ENCODE assay signal across 16 cellular contexts in genomic region chr10:132326925-132327324, GRCh38. TPM values are rescaled to one million over a fixed set of nuclear protein-coding genes. Genes with fewer than 3 reads are reported as not detected.
DNase-seq lines count a peak whose midpoint lies in the region; ATAC-seq and TF ChIP-seq lines count a peak whose summit lies in the region.
"Had no signal": no experiment of that assay in that cellular context is flagged by ENCODE, and none has a peak within 500 bp of the region (broad histone marks: within the 10 kb centered on the region; RNA-seq: fewer than 3 reads in every experiment).

No MANE protein-coding gene starts in this region.

- H3K36me3 ChIP-seq in GM23248 (ENCODE audit: low read depth) = peaks cover 2% of the 10 kb centered on the region; the same call in 1 of the 2 replicates
- no peaks in the 10 kb centered on the region for H3K36me3 ChIP-seq in CD8-positive, alpha-beta memory T cell (ENCODE audit: insufficient read depth, low read length)
- no peaks in the 10 kb centered on the region for H3K36me3 ChIP-seq in right lobe of liver
- H3K36me3 ChIP-seq: uterus had no signal

- peaks cover 65% of the 10 kb centered on the region for H3K4me1 Mint-ChIP-seq in CD14-positive monocyte
- peaks cover 58% of the 10 kb centered on the region for H3K4me1 Mint-ChIP-seq in activated naive CD4-positive, alpha-beta T cell treated with anti-CD3 and anti-CD28 coated beads, Interleukin-2, amount 50 U/mL, for 24 hours
- peaks cover 39 to 59% (median 58%) of the 10 kb centered on the region in 3 donors for H3K4me1 Mint-ChIP-seq in CD8-positive, alpha-beta memory T cell

- no peak overlapping the region for H3K4me3 Mint-ChIP-seq in CD14-positive monocyte
- H3K4me3 Mint-ChIP-seq in activated naive CD4-positive, alpha-beta T cell treated with anti-CD3 and anti-CD28 coated beads, Interleukin-2, amount 50 U/mL, for 24 hours = peak overlapping the region; percentile 72
- H3K4me3 Mint-ChIP-seq in CD8-positive, alpha-beta memory T cell = peak overlapping the region in 1 of 7 donors; percentile 34

- peaks cover 38% of the 10 kb centered on the region for H3F3A ChIP-seq in GM23248 (ENCODE audit: insufficient read depth)

- 36 to 47% methylated on average over 4 of the region's 4 CpGs for WGBS in GM23248 (ENCODE audit: low coverage in 1 of 2, low lambda C conversion rate in 2 of 2, missing lambda C conversion rate in 2 of 2), 2 experiments
- WGBS in right lobe of liver (ENCODE audit: insufficient coverage, low coverage, low lambda C conversion rate, missing lambda C conversion rate) = 72% methylated on average over 4 of the region's 4 CpGs

- TF ChIP-seq CTCF in CD14-positive monocyte (IDR thresholded peaks at IDR 0.05) (no peak), right lobe of liver (IDR thresholded peaks at IDR 0.05) (no peak)

- no peak for DNase-seq in CD14-positive monocyte (ENCODE audit: low spot score)
- peak; percentile 34 for DNase-seq in GM23248
- peak; percentile 39 for DNase-seq in stimulated activated CD4-positive, alpha-beta T cell treated with anti-CD3 and anti-CD28 coated beads, Interleukin-12 subunit alpha, Interleukin-12 subunit beta, amount 100 ng/mL, for 4 hours
- no peak for DNase-seq in NCI-H187 treated with DMSO at 0.1 percent for 48 hours (lab: John Stamatoyannopoulos, UW)
- no peak for DNase-seq in HuH-7.5 (ENCODE audit: low spot score)
- DNase-seq in CD8-positive, alpha-beta memory T cell = no peak
- no peak for DNase-seq in right lobe of liver
- DNase-seq: amygdala, IMR-90, left cardiac atrium, NCI-H1048, NCI-H345, OCI-M1, uterus had no signal

- no peak overlapping the region for H2AFZ ChIP-seq in GM23248

- H3K27ac Mint-ChIP-seq in CD14-positive monocyte = peak overlapping the region in 4 of 7 donors; percentile 21 to 66 (median 48)
- peak overlapping the region; percentile 81 for H3K27ac Mint-ChIP-seq in activated naive CD4-positive, alpha-beta T cell treated with anti-CD3 and anti-CD28 coated beads, Interleukin-2, amount 50 U/mL, for 24 hours
- peak overlapping the region in 3 of 8 donors; percentile 69 to 84 (median 77) for H3K27ac Mint-ChIP-seq in CD8-positive, alpha-beta memory T cell

- peaks cover 85% of the 10 kb centered on the region for H3K79me2 ChIP-seq in GM23248 (ENCODE audit: insufficient read depth)

- H3K27ac ChIP-seq in GM23248 (peak overlapping the region; percentile 32), right lobe of liver (no peak overlapping the region)
- H3K27ac ChIP-seq in CD8-positive, alpha-beta memory T cell (ENCODE audit: low read depth, low read length) = no peak overlapping the region
- H3K27ac ChIP-seq: C4-2B, uterus had no signal

- TF ChIP-seq POLR2A in right lobe of liver (IDR thresholded peaks at IDR 0.05) = no peak

- POLR2A ChIA-PET in CD8-positive, alpha-beta memory T cell (lab: Charles Lee) = no interaction called here

- in situ Hi-C loops in GM23248 (cut with MboI) = no loop called here

- H3K4me2 ChIP-seq in GM23248 (ENCODE audit: unreplicated experiment) = no peak overlapping the region

- no peaks in the 10 kb centered on the region for H3K9me3 Mint-ChIP-seq in CD14-positive monocyte
- H3K9me3 Mint-ChIP-seq in activated naive CD4-positive, alpha-beta T cell treated with anti-CD3 and anti-CD28 coated beads, Interleukin-2, amount 50 U/mL, for 24 hours = no peaks in the 10 kb centered on the region
- peaks cover 0 to 2% (median 0%) of the 10 kb centered on the region in 5 donors for H3K9me3 Mint-ChIP-seq in CD8-positive, alpha-beta memory T cell

- CTCF ChIA-PET in CD8-positive, alpha-beta memory T cell (lab: Charles Lee) = no interaction called here

- intact Hi-C loops in CD14-positive monocyte (cut with micrococcal nuclease) = no loop called here
- intact Hi-C loops in right lobe of liver (cut with DNase I) = no loop called here

- H3K27me3 Mint-ChIP-seq in CD14-positive monocyte (ENCODE audit: low read depth in 3 of 3) = peaks cover 0 to 2% (median 0%) of the 10 kb centered on the region in 3 donors
- H3K27me3 Mint-ChIP-seq in activated naive CD4-positive, alpha-beta T cell treated with anti-CD3 and anti-CD28 coated beads, Interleukin-2, amount 50 U/mL, for 24 hours = no peaks in the 10 kb centered on the region
- peaks cover 0 to 10% of the 10 kb centered on the region in 2 donors for H3K27me3 Mint-ChIP-seq in CD8-positive, alpha-beta memory T cell

- H3K27me3 ChIP-seq in GM23248 (replicated peaks; ENCODE audit: insufficient read depth) = no peaks in the 10 kb centered on the region
- H3K27me3 ChIP-seq in CD8-positive, alpha-beta memory T cell (ENCODE audit: insufficient read depth, low read length, poor library complexity, severe bottlenecking) = no peaks in the 10 kb centered on the region
- no peaks in the 10 kb centered on the region for H3K27me3 ChIP-seq in right lobe of liver
- H3K27me3 ChIP-seq: uterus had no signal

- H3K4me3 ChIP-seq in GM23248 = no peak overlapping the region
- no peak overlapping the region for H3K4me3 ChIP-seq in CD8-positive, alpha-beta memory T cell (ENCODE audit: low read length)
- H3K4me3 ChIP-seq in right lobe of liver = no peak overlapping the region
- H3K4me3 ChIP-seq: uterus had no signal

- peaks cover 44 to 54% of the 10 kb centered on the region in 2 donors for H3K36me3 Mint-ChIP-seq in CD14-positive monocyte
- H3K36me3 Mint-ChIP-seq in activated naive CD4-positive, alpha-beta T cell treated with anti-CD3 and anti-CD28 coated beads, Interleukin-2, amount 50 U/mL, for 24 hours = peaks cover 11% of the 10 kb centered on the region
- peaks cover 6 to 29% (median 7%) of the 10 kb centered on the region in 3 donors for H3K36me3 Mint-ChIP-seq in CD8-positive, alpha-beta memory T cell

- H3K9me2 ChIP-seq in GM23248 (ENCODE audit: insufficient read depth) = no peaks in the 10 kb centered on the region

- no peaks in the 10 kb centered on the region for H4K20me1 ChIP-seq in GM23248 (ENCODE audit: insufficient read depth)

- H3K9me3 ChIP-seq in GM23248 (ENCODE audit: low read depth) (no peaks in the 10 kb centered on the region), right lobe of liver (no peaks in the 10 kb centered on the region)
- H3K9me3 ChIP-seq in CD8-positive, alpha-beta memory T cell (ENCODE audit: low read length) = no peaks in the 10 kb centered on the region
- H3K9me3 ChIP-seq: uterus had no signal

- no peak overlapping the region for H3K9ac ChIP-seq in GM23248

- no peak for ATAC-seq in right lobe of liver
- ATAC-seq: left cardiac atrium had no signal

- H3K4me1 ChIP-seq in GM23248 (ENCODE audit: insufficient read depth) (peaks cover 34% of the 10 kb centered on the region), right lobe of liver (peaks cover 0 to 16% (median 0%) of the 10 kb centered on the region in 4 donors)
- peaks cover 10% of the 10 kb centered on the region for H3K4me1 ChIP-seq in CD8-positive, alpha-beta memory T cell (ENCODE audit: insufficient read depth, low read length)
- H3K4me1 ChIP-seq: uterus had no signal

RNA-seq across cellular contexts. Expression of gene LRRC27, which starts 5.1 kb away (rescaled TPM):
- polyA plus RNA-seq in CD14-positive monocyte (1 to 10 TPM; 3.6 TPM), GM23248 (2016; fragmentation: Nextera tagmentation; extraction: Ambion mirVana) (9.6 and 11.5 TPM in 2 replicates)
- total RNA-seq in GM23248 (2014; rRNA removed; shearing (Covaris generic)) = 7.5 and 11.1 TPM in 2 replicates
- total RNA-seq in CD8-positive, alpha-beta memory T cell = 1 to 10 TPM; 1.8 to 3.1 TPM
- polyA plus RNA-seq in CD8-positive, alpha-beta memory T cell = 5.7 TPM
- 1 to 10 TPM; 2.2 to 5.4 (median 3.2) TPM for total RNA-seq in right lobe of liver

RNA-seq across cellular contexts. Expression of gene STK32C, which starts 19.2 kb away (rescaled TPM):
- 10 to 100 TPM; 13.6 to 18.4 TPM for polyA plus RNA-seq in CD14-positive monocyte
- total RNA-seq in GM23248 (2014; rRNA removed; shearing (Covaris generic)) = 7.1 and 9.8 TPM in 2 replicates
- 8.8 TPM in 2 replicates for polyA plus RNA-seq in GM23248 (2016; fragmentation: Nextera tagmentation; extraction: Ambion mirVana)
- 10 to 100 TPM; 14.0 to 14.9 TPM for total RNA-seq in CD8-positive, alpha-beta memory T cell
- 8.5 TPM for polyA plus RNA-seq in CD8-positive, alpha-beta memory T cell
- 1 to 10 TPM; 1.6 to 3.5 (median 2.1) TPM for total RNA-seq in right lobe of liver

Comparison
In these comparisons a context has a peak if more than half of its experiments do, and no peak if none do; other contexts are left out.
1. DNase-seq: peak in GM23248 (single experiment) and stimulated activated CD4-positive, alpha-beta T cell treated with anti-CD3 and anti-CD28 coated beads, Interleukin-12 subunit alpha, Interleukin-12 subunit beta, amount 100 ng/mL, for 4 hours (single experiment); none in CD14-positive monocyte (single experiment), NCI-H187 treated with DMSO at 0.1 percent for 48 hours (single experiment), HuH-7.5 (single experiment), CD8-positive, alpha-beta memory T cell (0 of 5) and right lobe of liver (0 of 3).